ENCODE assay signal across 9 cellular contexts in the genomic region with DNA sequence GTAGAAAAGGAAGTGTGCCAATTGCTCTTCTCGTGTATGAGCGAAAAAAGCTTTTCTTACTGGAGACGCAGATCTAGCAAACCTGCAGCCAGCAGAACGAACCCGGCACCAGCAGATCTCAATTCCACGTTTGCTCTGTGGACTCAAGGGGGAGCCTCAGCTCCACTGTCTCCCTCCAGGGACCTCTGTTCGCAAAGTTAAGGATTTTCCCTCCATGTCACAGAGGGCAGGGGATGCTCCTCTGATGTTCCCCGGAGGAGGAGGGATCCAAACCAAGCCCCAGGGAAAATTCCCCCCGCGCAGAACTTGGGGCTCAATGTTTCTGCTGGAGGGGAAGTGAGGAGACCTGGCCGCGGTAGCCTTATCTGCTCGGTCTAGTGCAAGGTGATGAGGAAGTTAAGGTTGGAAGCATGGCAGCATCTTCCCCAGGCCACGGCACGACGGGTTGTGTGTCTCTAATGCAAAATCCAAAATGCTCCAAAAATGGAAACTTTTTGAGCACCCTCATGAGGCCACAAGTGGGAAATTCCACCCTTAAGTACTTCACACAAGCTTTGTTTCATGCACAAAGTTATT. TPM values are rescaled to one million over a fixed set of nuclear protein-coding genes. Genes with fewer than 3 reads are reported as not detected.
DNase-seq lines count a peak whose midpoint lies in the region; ATAC-seq, FAIRE-seq and TF ChIP-seq lines count a peak whose summit lies in the region.
"Had no signal": no experiment of that assay in that cellular context is flagged by ENCODE, and none has a peak within 500 bp of the region (broad histone marks: within the 10 kb centered on the region; RNA-seq: fewer than 3 reads in every experiment).

No MANE protein-coding gene starts in this region.

- H3K4me3 Mint-ChIP-seq in nephron, result no peak overlapping the region

- H3K4me3 ChIP-seq in NB4 (ENCODE audit: low read depth, low read length) (no peak overlapping the region), ectodermal cell (ENCODE audit: insufficient read depth, low read depth, low read length) (no peak overlapping the region)

- no peaks in the 10 kb centered on the region for H3K36me3 ChIP-seq in ectodermal cell (ENCODE audit: control insufficient read depth, insufficient read depth, low read length)

- H3K4me1 Mint-ChIP-seq in nephron, result peaks cover 12% of the 10 kb centered on the region

- no peak for FAIRE-seq in GM19239 (lab: Jason Lieb, UNC)

- H3K27ac ChIP-seq in ectodermal cell (ENCODE audit: insufficient read depth, low read depth, low read length, poor library complexity, severe bottlenecking), result peak overlapping the region; percentile 55
- H3K27ac ChIP-seq: epithelial cell of prostate had no signal

- peak overlapping the region in 1 of 3 experiments; percentile 24 for H3K27ac Mint-ChIP-seq in nephron

- H3K27me3 ChIP-seq in ectodermal cell (ENCODE audit: control insufficient read depth, insufficient read depth, low read length, poor library complexity, severe bottlenecking), result no peaks in the 10 kb centered on the region

- H3K27me3 Mint-ChIP-seq in nephron (ENCODE audit: low read depth), result peaks cover 4% of the 10 kb centered on the region

- H3K9me3 ChIP-seq in ectodermal cell (ENCODE audit: control insufficient read depth, low read length), result no peaks in the 10 kb centered on the region

- H3K36me3 Mint-ChIP-seq in nephron (ENCODE audit: low read depth), result peaks cover 8% of the 10 kb centered on the region

- no peak for TF ChIP-seq POLR2A in NB4 (IDR thresholded peaks at IDR 0.05; ENCODE audit: extremely low read depth, insufficient read length)

- H3K4me1 ChIP-seq in ectodermal cell (ENCODE audit: control insufficient read depth, insufficient read depth, low read length), result peaks cover 27% of the 10 kb centered on the region

- 71 to 73% methylated on average over 16 of the region's 16 CpGs for WGBS in ectodermal cell, 2 experiments

- no peaks in the 10 kb centered on the region for H3K9me3 Mint-ChIP-seq in nephron

- TF ChIP-seq CTCF in NB4 (IDR thresholded peaks at IDR 0.05; ENCODE audit: low read depth, low read length) (peak; percentile 49), nephron (IDR thresholded peaks at IDR 0.05; ENCODE audit: unreplicated experiment in 3 of 3) (peak; percentile 54 to 57 (median 54))

- DNase-seq in CD1c-positive myeloid dendritic cell (ENCODE audit: extremely low spot score), result peak; percentile 26
- peak; percentile 48 for DNase-seq in NB4 (ENCODE audit: low read depth)
- DNase-seq in GM19239 (ENCODE audit: insufficient read length, low spot score), result no peak
- no peak for DNase-seq in UCSD-AML1 (lab: John Stamatoyannopoulos, UW; ENCODE audit: unreplicated experiment)
- DNase-seq in germinal center (ENCODE audit: low spot score), result no peak

- ATAC-seq in HG03159 (IDR thresholded peaks at IDR 0.05; ENCODE audit: unreplicated experiment), result no peak

RNA-seq across cellular contexts. Expression of gene IQCE, which starts 9.0 kb away (rescaled TPM):
- polyA plus RNA-seq in ectodermal cell (2013, experiment 1 of 4), result 17.6 TPM
- polyA plus RNA-seq in ectodermal cell (2013, experiment 2 of 4), result 18.1 TPM
- 15.0 TPM for polyA plus RNA-seq in ectodermal cell (2013, experiment 3 of 4)
- 17.7 TPM for polyA plus RNA-seq in ectodermal cell (2013, experiment 4 of 4)

RNA-seq across cellular contexts. Expression of gene BRAT1, which starts 12.4 kb away (rescaled TPM):
- 50.2 TPM for polyA plus RNA-seq in ectodermal cell (2013, experiment 1 of 4)
- polyA plus RNA-seq in ectodermal cell (2013, experiment 2 of 4), result 46.1 TPM
- polyA plus RNA-seq in ectodermal cell (2013, experiment 3 of 4), result 44.3 TPM
- 47.9 TPM for polyA plus RNA-seq in ectodermal cell (2013, experiment 4 of 4)

RNA-seq across cellular contexts. Expression of gene LFNG, which starts 48.2 kb away (rescaled TPM):
- polyA plus RNA-seq in ectodermal cell (2013, experiment 1 of 4), result 93.3 TPM
- polyA plus RNA-seq in ectodermal cell (2013, experiment 2 of 4), result 173 TPM
- polyA plus RNA-seq in ectodermal cell (2013, experiment 3 of 4), result 110 TPM
- 138 TPM for polyA plus RNA-seq in ectodermal cell (2013, experiment 4 of 4)

Comparison
In these comparisons a context has a peak if more than half of its experiments do, and no peak if none do; other contexts are left out.
1. DNase-seq: peak in CD1c-positive myeloid dendritic cell (single experiment) and NB4 (single experiment); none in GM19239 (single experiment), UCSD-AML1 (single experiment) and germinal center (single experiment).